12 cellular contexts compared by ENCODE assay signal in genomic region chr10:119022846-119023552, GRCh38. TPM values are rescaled to one million over a fixed set of nuclear protein-coding genes. Genes with fewer than 3 reads are reported as not detected.
A peak's percentile ranks its signal among the peaks of the same experiment; 100 is the strongest.
DNase-seq lines count a peak whose midpoint lies in the region; TF ChIP-seq lines count a peak whose summit lies in the region.
"Had no signal": no experiment of that assay in that cellular context is flagged by ENCODE, and none has a peak within 500 bp of the region (broad histone marks: within the 10 kb centered on the region; RNA-seq: fewer than 3 reads in every experiment).

No MANE protein-coding gene starts in this region.

- H2BK120ac ChIP-seq in neuronal stem cell (ENCODE audit: low read depth, low read length) = peak overlapping the region; percentile 91

- H2BK5ac ChIP-seq in neuronal stem cell (ENCODE audit: low read length) = no peak overlapping the region

- peaks cover 3 to 13% of the 10 kb centered on the region in 2 donors for H3K4me1 ChIP-seq in neuronal stem cell (ENCODE audit: control insufficient read depth in 2 of 2, insufficient read depth in 1 of 2, low read depth in 1 of 2, low read length in 2 of 2)

- no peak overlapping the region for H3K23ac ChIP-seq in neuronal stem cell (ENCODE audit: low read depth, low read length, poor library complexity)

- no peaks in the 10 kb centered on the region for H3K79me1 ChIP-seq in neuronal stem cell (ENCODE audit: low read depth, low read length)

- TF ChIP-seq CTCF in choroid plexus epithelial cell (conservative IDR thresholded peaks at IDR 0.05; ENCODE audit: low read depth, low read length) (no peak), mesothelial cell of epicardium (IDR thresholded peaks at IDR 0.05; ENCODE audit: unreplicated experiment) (no peak)

- no peaks in the 10 kb centered on the region for H3K27me3 Mint-ChIP-seq in mesothelial cell of epicardium (ENCODE audit: low read depth)

- H3K4ac ChIP-seq in neuronal stem cell (ENCODE audit: low read length) = no peak overlapping the region

- H3K14ac ChIP-seq in neuronal stem cell (ENCODE audit: low read length) = no peak overlapping the region

- peaks cover 2% of the 10 kb centered on the region for H3K36me3 Mint-ChIP-seq in mesothelial cell of epicardium

- no peak overlapping the region for H4K8ac ChIP-seq in neuronal stem cell (ENCODE audit: low read depth, low read length)

- H3K4me3 ChIP-seq in choroid plexus epithelial cell (ENCODE audit: low read depth, low read length) (no peak overlapping the region), neuronal stem cell (ENCODE audit: low read length in 2 of 2) (no peak overlapping the region)

- no peak overlapping the region for H2BK15ac ChIP-seq in neuronal stem cell (ENCODE audit: low read length)

- WGBS in neuronal stem cell (ENCODE audit: extremely low coverage in 2 of 2, insufficient read length in 2 of 2, insufficient replicate concordance in 1 of 2), 2 donors = no CpG with 5 or more reads among the region's 8 CpGs

- peak overlapping the region; percentile 18 for H2AFZ ChIP-seq in neuronal stem cell (ENCODE audit: low read length)

- peaks cover 0 to 46% (median 0%) of the 10 kb centered on the region in 3 experiments for H3K27me3 ChIP-seq in neuronal stem cell (ENCODE audit: control insufficient read depth in 3 of 3, insufficient read depth in 3 of 3, low read depth in 1 of 3, low read length in 3 of 3)

- H3K9ac ChIP-seq in neuronal stem cell (ENCODE audit: low read depth, low read length, poor library complexity) = no peak overlapping the region

- peaks cover 24% of the 10 kb centered on the region for H3K4me1 Mint-ChIP-seq in mesothelial cell of epicardium

- no peak overlapping the region for H3K4me3 Mint-ChIP-seq in mesothelial cell of epicardium
- H3K4me3 Mint-ChIP-seq: stimulated activated naive CD8-positive, alpha-beta T cell treated with anti-CD3 and anti-CD28 coated beads, Interleukin-15, Interleukin-2, amounts not matched to agents 100 ng/mL and 50 ng/mL, for 24 hours had no signal

- no peak overlapping the region for H2AK5ac ChIP-seq in neuronal stem cell (ENCODE audit: low read depth, low read length)

- H4K91ac ChIP-seq in neuronal stem cell (ENCODE audit: low read depth, low read length, poor library complexity) = no peak overlapping the region

- H3K9me3 ChIP-seq in neuronal stem cell (replicated peaks in 1 of 2; ENCODE audit: control insufficient read depth in 2 of 2, insufficient read depth in 1 of 2, low read depth in 1 of 2, low read length in 2 of 2) = no peaks in the 10 kb centered on the region

- H3K27ac Mint-ChIP-seq in mesothelial cell of epicardium = no peak overlapping the region
- H3K27ac Mint-ChIP-seq: stimulated activated naive CD8-positive, alpha-beta T cell treated with anti-CD3 and anti-CD28 coated beads, Interleukin-15, Interleukin-2, amounts not matched to agents 100 ng/mL and 50 ng/mL, for 24 hours had no signal

- no peak overlapping the region for H2BK12ac ChIP-seq in neuronal stem cell (ENCODE audit: low read length)

- H3K27ac ChIP-seq in neuronal stem cell (replicated peaks; ENCODE audit: low read length) = no peak overlapping the region

- DNase-seq in GM04504 (ENCODE audit: low read depth) (peak; percentile 61), NCI-H226 (peak; percentile 70), choroid plexus epithelial cell (ENCODE audit: low read depth) (peak; percentile 36), neuronal stem cell (ENCODE audit: low spot score) (no peak), COLO829 (ENCODE audit: low spot score) (no peak), mesothelial cell of epicardium (ENCODE audit: low spot score in 2 of 2, unreplicated experiment in 2 of 2) (no peak), NCI-H2196 treated with DMSO at 0.1 percent for 48 hours (lab: John Stamatoyannopoulos, UW; ENCODE audit: unreplicated experiment) (no peak), SIG-M5 (lab: John Stamatoyannopoulos, UW) (no peak)
- DNase-seq: DMS53; NCI-H1436; stimulated activated CD4-positive, alpha-beta T cell treated with anti-CD3 and anti-CD28 coated beads, Interleukin-12 subunit alpha, Interleukin-12 subunit beta, amount 100 ng/mL, for 4 hours had no signal

- H3K4me2 ChIP-seq in neuronal stem cell (ENCODE audit: insufficient read depth, low read length, poor library complexity, severe bottlenecking) = no peak overlapping the region

- no peak overlapping the region for H3K18ac ChIP-seq in neuronal stem cell (ENCODE audit: low read length)

- H3K36me3 ChIP-seq in neuronal stem cell (replicated peaks in 1 of 2; ENCODE audit: control insufficient read depth in 2 of 2, insufficient read depth in 2 of 2, low read length in 2 of 2) = no peaks in the 10 kb centered on the region

- peaks cover 9% of the 10 kb centered on the region for H3K9me3 Mint-ChIP-seq in mesothelial cell of epicardium
- H3K9me3 Mint-ChIP-seq: stimulated activated naive CD8-positive, alpha-beta T cell treated with anti-CD3 and anti-CD28 coated beads, Interleukin-15, Interleukin-2, amounts not matched to agents 100 ng/mL and 50 ng/mL, for 24 hours had no signal

RNA-seq across cellular contexts. Expression of gene NANOS1, which starts 6.5 kb away (rescaled TPM):
- polyA plus RNA-seq in neuronal stem cell (2013, experiment 1 of 2) = 10.7 TPM
- 11.1 TPM for polyA plus RNA-seq in neuronal stem cell (2013, experiment 2 of 2)
- 4.1 to 4.6 TPM (median 4.4 TPM) in 3 replicates for total RNA-seq in mesothelial cell of epicardium

RNA-seq across cellular contexts. Expression of gene EIF3A, which starts 57.6 kb away (rescaled TPM):
- polyA plus RNA-seq in neuronal stem cell (2013, experiment 1 of 2) = 107 TPM
- 106 TPM for polyA plus RNA-seq in neuronal stem cell (2013, experiment 2 of 2)
- 145 to 148 TPM (median 145 TPM) in 3 replicates for total RNA-seq in mesothelial cell of epicardium

Comparison
In these comparisons a context has a peak if more than half of its experiments do, and no peak if none do; other contexts are left out.
1. DNase-seq: peak in GM04504 (single experiment), NCI-H226 (single experiment) and choroid plexus epithelial cell (single experiment); none in neuronal stem cell (single experiment), COLO829 (single experiment), mesothelial cell of epicardium (0 of 2), NCI-H2196 treated with DMSO at 0.1 percent for 48 hours (single experiment) and SIG-M5 (single experiment).